Comparison of ENCODE assay signal across 8 cellular contexts in genomic region chr15:99250494-99251435, GRCh38. TPM values are rescaled to one million over a fixed set of nuclear protein-coding genes. Genes with fewer than 3 reads are reported as not detected.
DNase-seq lines count a peak whose midpoint lies in the region; ATAC-seq and TF ChIP-seq lines count a peak whose summit lies in the region.

No MANE protein-coding gene starts in this region.

- H3K27ac ChIP-seq in coronary artery = peak overlapping the region; percentile 94

- no peaks in the 10 kb centered on the region; the same call in 1 of the 2 replicates for H3K36me3 ChIP-seq in BE2C

- TF ChIP-seq CTCF in BE2C (IDR thresholded peaks at IDR 0.05; ENCODE audit: low read depth, low read length) (no peak), coronary artery (IDR thresholded peaks at IDR 0.05) (no peak)

- H3K4me3 ChIP-seq in BE2C (ENCODE audit: low read depth, low read length) (peak overlapping the region; percentile 71), coronary artery (peak overlapping the region; percentile 85)

- intact Hi-C loops in left colon (cut with DNase I, micrococcal nuclease) = no loop called here

- no peaks in the 10 kb centered on the region for H3K27me3 ChIP-seq in BE2C

- DNase-seq in BE2C = peak; percentile 97
- peak; percentile 79 for DNase-seq in GM19238 (ENCODE audit: insufficient read length, low spot score)
- peak; percentile 90 for DNase-seq in NCI-H510A (lab: John Stamatoyannopoulos, UW)
- peak; percentile 93 for DNase-seq in activated CD4-positive, alpha-beta T cell treated with anti-CD3 and anti-CD28 coated beads for 24 hours (ENCODE audit: low read depth in 2 of 2)
- DNase-seq in coronary artery (ENCODE audit: low spot score) = peak; percentile 98
- peak; percentile 98 for DNase-seq in left colon
- DNase-seq in stimulated activated CD4-positive, alpha-beta T cell treated with anti-CD3 and anti-CD28 coated beads, Interleukin-1b, Interleukin-23, amount 100 ng/mL, for 48 hours = peak; percentile 97

- peak; percentile 97 for ATAC-seq in HG03439 (IDR thresholded peaks at IDR 0.05; ENCODE audit: unreplicated experiment)
- ATAC-seq in left colon = peak; percentile 82

- no peaks in the 10 kb centered on the region for H3K9me3 ChIP-seq in BE2C

- no peaks in the 10 kb centered on the region; the same call in 1 of the 2 replicates for H3K4me1 ChIP-seq in BE2C

RNA-seq across cellular contexts. Expression of gene LRRC28, which starts 0.5 kb away (rescaled TPM):
- 13.2 TPM for polyA plus RNA-seq in BE2C (2012; ENCODE audit: insufficient read depth, insufficient read length, low read depth)
- total RNA-seq in left colon = 10 to 100 TPM; 24.8 to 32.2 TPM

RNA-seq across cellular contexts. Expression of gene TTC23, which starts 1.4 kb away (rescaled TPM):
- 14.5 TPM for polyA plus RNA-seq in BE2C (2012; ENCODE audit: insufficient read depth, insufficient read length, low read depth)
- total RNA-seq in left colon = 10 to 100 TPM; 16.0 to 18.6 TPM

Comparison
In these comparisons a context has a peak if more than half of its experiments do, and no peak if none do; other contexts are left out.
1. Peak in every context shown above with its lines: DNase-seq, ATAC-seq, H3K4me3 ChIP-seq and H3K27ac ChIP-seq.